ENCODE assay signal across 1 cellular context in the genomic region with DNA sequence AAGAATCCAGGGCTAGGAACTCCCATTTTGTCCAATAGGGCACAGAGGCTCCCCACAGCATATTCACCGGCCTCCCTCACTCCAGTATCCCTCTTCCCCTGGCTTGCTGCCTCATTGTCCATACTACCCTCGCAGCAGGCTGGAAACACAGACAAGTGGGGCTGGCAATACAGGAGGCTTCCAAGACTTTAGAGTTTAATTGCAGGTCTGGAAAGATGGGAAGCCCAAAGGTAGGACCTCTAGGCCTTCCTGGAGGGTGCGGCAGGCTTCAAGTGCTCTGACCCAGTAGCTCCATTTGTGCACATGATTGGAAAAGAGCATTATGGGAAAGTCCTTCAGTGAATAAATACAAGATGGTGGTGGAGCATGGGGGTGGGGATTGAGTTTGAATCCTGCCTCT.
TF ChIP-seq lines count a peak whose summit lies in the region.

No MANE protein-coding gene starts in this region.

TF ChIP-seq in GM23338, 12 proteins besides CTCF, POLR2A, EP300 and RAD21 (continued from another document):
- TF ChIP-seq, protein P1, sequence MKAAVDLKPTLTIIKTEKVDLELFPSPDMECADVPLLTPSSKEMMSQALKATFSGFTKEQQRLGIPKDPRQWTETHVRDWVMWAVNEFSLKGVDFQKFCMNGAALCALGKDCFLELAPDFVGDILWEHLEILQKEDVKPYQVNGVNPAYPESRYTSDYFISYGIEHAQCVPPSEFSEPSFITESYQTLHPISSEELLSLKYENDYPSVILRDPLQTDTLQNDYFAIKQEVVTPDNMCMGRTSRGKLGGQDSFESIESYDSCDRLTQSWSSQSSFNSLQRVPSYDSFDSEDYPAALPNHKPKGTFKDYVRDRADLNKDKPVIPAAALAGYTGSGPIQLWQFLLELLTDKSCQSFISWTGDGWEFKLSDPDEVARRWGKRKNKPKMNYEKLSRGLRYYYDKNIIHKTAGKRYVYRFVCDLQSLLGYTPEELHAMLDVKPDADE (IDR thresholded peaks at IDR 0.05) = no peak
- TF ChIP-seq ZNF114 (CRISPR knock-in tag; IDR thresholded peaks at IDR 0.05) (no peak), STAT1 (IDR thresholded peaks at IDR 0.05; ENCODE audit: unreplicated experiment) (no peak), ZNF331 (CRISPR knock-in tag; IDR thresholded peaks at IDR 0.05; ENCODE audit: low read depth) (no peak), NANOG (IDR thresholded peaks at IDR 0.05; ENCODE audit: borderline replicate concordance) (no peak), JUNB (IDR thresholded peaks at IDR 0.05; ENCODE audit: unreplicated experiment) (no peak), POLR2AphosphoS5 (IDR thresholded peaks at IDR 0.05; ENCODE audit: low read depth) (no peak), EZH2phosphoT487 (IDR thresholded peaks at IDR 0.05; ENCODE audit: unreplicated experiment) (no peak), EZH2 (IDR thresholded peaks at IDR 0.05; ENCODE audit: low read depth, unreplicated experiment) (no peak)
- TF ChIP-seq, protein P2, sequence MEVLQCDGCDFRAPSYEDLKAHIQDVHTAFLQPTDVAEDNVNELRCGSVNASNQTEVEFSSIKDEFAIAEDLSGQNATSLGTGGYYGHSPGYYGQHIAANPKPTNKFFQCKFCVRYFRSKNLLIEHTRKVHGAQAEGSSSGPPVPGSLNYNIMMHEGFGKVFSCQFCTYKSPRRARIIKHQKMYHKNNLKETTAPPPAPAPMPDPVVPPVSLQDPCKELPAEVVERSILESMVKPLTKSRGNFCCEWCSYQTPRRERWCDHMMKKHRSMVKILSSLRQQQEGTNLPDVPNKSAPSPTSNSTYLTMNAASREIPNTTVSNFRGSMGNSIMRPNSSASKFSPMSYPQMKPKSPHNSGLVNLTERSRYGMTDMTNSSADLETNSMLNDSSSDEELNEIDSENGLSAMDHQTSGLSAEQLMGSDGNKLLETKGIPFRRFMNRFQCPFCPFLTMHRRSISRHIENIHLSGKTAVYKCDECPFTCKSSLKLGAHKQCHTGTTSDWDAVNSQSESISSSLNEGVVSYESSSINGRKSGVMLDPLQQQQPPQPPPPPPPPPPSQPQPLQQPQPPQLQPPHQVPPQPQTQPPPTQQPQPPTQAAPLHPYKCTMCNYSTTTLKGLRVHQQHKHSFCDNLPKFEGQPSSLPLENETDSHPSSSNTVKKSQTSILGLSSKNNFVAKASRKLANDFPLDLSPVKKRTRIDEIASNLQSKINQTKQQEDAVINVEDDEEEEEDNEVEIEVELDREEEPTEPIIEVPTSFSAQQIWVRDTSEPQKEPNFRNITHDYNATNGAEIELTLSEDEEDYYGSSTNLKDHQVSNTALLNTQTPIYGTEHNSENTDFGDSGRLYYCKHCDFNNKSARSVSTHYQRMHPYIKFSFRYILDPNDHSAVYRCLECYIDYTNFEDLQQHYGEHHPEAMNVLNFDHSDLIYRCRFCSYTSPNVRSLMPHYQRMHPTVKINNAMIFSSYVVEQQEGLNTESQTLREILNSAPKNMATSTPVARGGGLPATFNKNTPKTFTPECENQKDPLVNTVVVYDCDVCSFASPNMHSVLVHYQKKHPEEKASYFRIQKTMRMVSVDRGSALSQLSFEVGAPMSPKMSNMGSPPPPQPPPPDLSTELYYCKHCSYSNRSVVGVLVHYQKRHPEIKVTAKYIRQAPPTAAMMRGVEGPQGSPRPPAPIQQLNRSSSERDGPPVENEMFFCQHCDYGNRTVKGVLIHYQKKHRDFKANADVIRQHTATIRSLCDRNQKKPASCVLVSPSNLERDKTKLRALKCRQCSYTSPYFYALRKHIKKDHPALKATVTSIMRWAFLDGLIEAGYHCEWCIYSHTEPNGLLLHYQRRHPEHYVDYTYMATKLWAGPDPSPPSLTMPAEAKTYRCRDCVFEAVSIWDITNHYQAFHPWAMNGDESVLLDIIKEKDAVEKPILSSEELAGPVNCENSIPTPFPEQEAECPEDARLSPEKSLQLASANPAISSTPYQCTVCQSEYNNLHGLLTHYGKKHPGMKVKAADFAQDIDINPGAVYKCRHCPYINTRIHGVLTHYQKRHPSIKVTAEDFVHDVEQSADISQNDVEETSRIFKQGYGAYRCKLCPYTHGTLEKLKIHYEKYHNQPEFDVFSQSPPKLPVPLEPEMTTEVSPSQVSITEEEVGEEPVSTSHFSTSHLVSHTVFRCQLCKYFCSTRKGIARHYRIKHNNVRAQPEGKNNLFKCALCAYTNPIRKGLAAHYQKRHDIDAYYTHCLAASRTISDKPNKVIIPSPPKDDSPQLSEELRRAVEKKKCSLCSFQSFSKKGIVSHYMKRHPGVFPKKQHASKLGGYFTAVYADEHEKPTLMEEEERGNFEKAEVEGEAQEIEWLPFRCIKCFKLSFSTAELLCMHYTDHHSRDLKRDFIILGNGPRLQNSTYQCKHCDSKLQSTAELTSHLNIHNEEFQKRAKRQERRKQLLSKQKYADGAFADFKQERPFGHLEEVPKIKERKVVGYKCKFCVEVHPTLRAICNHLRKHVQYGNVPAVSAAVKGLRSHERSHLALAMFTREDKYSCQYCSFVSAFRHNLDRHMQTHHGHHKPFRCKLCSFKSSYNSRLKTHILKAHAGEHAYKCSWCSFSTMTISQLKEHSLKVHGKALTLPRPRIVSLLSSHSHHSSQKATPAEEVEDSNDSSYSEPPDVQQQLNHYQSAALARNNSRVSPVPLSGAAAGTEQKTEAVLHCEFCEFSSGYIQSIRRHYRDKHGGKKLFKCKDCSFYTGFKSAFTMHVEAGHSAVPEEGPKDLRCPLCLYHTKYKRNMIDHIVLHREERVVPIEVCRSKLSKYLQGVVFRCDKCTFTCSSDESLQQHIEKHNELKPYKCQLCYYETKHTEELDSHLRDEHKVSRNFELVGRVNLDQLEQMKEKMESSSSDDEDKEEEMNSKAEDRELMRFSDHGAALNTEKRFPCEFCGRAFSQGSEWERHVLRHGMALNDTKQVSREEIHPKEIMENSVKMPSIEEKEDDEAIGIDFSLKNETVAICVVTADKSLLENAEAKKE (CRISPR knock-in tag; IDR thresholded peaks at IDR 0.05) = no peak
